Comparison of ENCODE assay signal across 1 cellular context in genomic region chr22:45142376-45142775, GRCh38.
TF ChIP-seq lines count a peak whose summit lies in the region.

No MANE protein-coding gene starts in this region.

TF ChIP-seq in H1, 55 proteins besides CTCF, POLR2A, EP300 and RAD21 (continued from another document):
- TF ChIP-seq, protein P1, sequence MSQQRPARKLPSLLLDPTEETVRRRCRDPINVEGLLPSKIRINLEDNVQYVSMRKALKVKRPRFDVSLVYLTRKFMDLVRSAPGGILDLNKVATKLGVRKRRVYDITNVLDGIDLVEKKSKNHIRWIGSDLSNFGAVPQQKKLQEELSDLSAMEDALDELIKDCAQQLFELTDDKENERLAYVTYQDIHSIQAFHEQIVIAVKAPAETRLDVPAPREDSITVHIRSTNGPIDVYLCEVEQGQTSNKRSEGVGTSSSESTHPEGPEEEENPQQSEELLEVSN (IDR thresholded peaks at IDR 0.05), result no peak
- TF ChIP-seq SIX5 (IDR thresholded peaks at IDR 0.05; ENCODE audit: low read depth, low read length), result no peak
- TF ChIP-seq CTBP2 (IDR thresholded peaks at IDR 0.05; ENCODE audit: borderline replicate concordance, insufficient read depth, insufficient read length, low read length), result no peak
- no peak for TF ChIP-seq KDM5A (IDR thresholded peaks at IDR 0.05; ENCODE audit: low read length)
- no peak for TF ChIP-seq TCF12 (IDR thresholded peaks at IDR 0.05; ENCODE audit: low read depth, low read length)
- no peak for TF ChIP-seq KDM4A (IDR thresholded peaks at IDR 0.05; ENCODE audit: low read depth, low read length, severe bottlenecking)
- TF ChIP-seq MAFK (IDR thresholded peaks at IDR 0.05; ENCODE audit: low read depth, low read length), result no peak
- no peak for TF ChIP-seq EGR1 (IDR thresholded peaks at IDR 0.05; ENCODE audit: borderline replicate concordance, low read depth, low read length)
- TF ChIP-seq USF2 (IDR thresholded peaks at IDR 0.05; ENCODE audit: low read length), result no peak
- TF ChIP-seq BRCA1 (IDR thresholded peaks at IDR 0.05; ENCODE audit: low read depth, low read length), result no peak
- TF ChIP-seq TEAD4 (IDR thresholded peaks at IDR 0.05; ENCODE audit: low read depth, low read length), result no peak
- no peak for TF ChIP-seq CBX8 (IDR thresholded peaks at IDR 0.05; ENCODE audit: borderline replicate concordance, low read depth, low read length)
- TF ChIP-seq, protein P2, sequence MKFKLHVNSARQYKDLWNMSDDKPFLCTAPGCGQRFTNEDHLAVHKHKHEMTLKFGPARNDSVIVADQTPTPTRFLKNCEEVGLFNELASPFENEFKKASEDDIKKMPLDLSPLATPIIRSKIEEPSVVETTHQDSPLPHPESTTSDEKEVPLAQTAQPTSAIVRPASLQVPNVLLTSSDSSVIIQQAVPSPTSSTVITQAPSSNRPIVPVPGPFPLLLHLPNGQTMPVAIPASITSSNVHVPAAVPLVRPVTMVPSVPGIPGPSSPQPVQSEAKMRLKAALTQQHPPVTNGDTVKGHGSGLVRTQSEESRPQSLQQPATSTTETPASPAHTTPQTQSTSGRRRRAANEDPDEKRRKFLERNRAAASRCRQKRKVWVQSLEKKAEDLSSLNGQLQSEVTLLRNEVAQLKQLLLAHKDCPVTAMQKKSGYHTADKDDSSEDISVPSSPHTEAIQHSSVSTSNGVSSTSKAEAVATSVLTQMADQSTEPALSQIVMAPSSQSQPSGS (IDR thresholded peaks at IDR 0.05; ENCODE audit: low read length), result no peak
